19 cellular contexts compared by ENCODE assay signal in genomic region chr10:74006269-74006668, GRCh38.
"Had no signal": no experiment of that assay in that cellular context is flagged by ENCODE, and none has a peak within 500 bp of the region (broad histone marks: within the 10 kb centered on the region; RNA-seq: fewer than 3 reads in every experiment).

No MANE protein-coding gene starts in this region.

- DNase-seq: activated CD4-positive, alpha-beta T cell treated with anti-CD3 and anti-CD28 coated beads for 36 hours; activated CD8-positive, alpha-beta memory T cell treated with anti-CD3 and anti-CD28 coated beads, Interleukin-2, amount 50 U/mL, for 48 hours; activated CD8-positive, alpha-beta T cell treated with anti-CD3 and anti-CD28 coated beads, Interleukin-2, amount 10 ng/mL, durations not matched to agents 7 days and 5 days; activated naive CD8-positive, alpha-beta T cell treated with anti-CD3 and anti-CD28 coated beads, Interleukin-2, amount 10 ng/mL, durations not matched to agents 7 days and 5 days; brain microvascular endothelial cell; effector memory CD4-positive, alpha-beta T cell; foreskin melanocyte; heart right ventricle; left cardiac atrium; mucosa of descending colon; naive thymus-derived CD4-positive, alpha-beta T cell; retina; small intestine; stimulated activated CD4-positive, alpha-beta T cell treated with anti-CD3 and anti-CD28 coated beads, Interleukin-4, amount 100 ng/mL, for 4 hours; stimulated activated CD8-positive, alpha-beta memory T cell treated with anti-CD3 and anti-CD28 coated beads, Interleukin-4, amount 100 ng/mL, for 48 hours; stimulated activated naive CD4-positive, alpha-beta T cell treated with Interleukin-2 at 50 U/mL for 16 hours; T-helper 17 cell; WERI-Rb-1 had no signal

- H3K27ac Mint-ChIP-seq: activated CD4-positive, alpha-beta T cell treated with anti-CD3 and anti-CD28 coated beads for 36 hours; activated CD8-positive, alpha-beta T cell treated with anti-CD3 and anti-CD28 coated beads, Interleukin-2, amount 10 ng/mL, durations not matched to agents 7 days and 5 days; activated naive CD8-positive, alpha-beta T cell treated with anti-CD3 and anti-CD28 coated beads, Interleukin-2, amount 10 ng/mL, durations not matched to agents 7 days and 5 days; naive thymus-derived CD4-positive, alpha-beta T cell; T-helper 17 cell; type B pancreatic cell had no signal

- H3K4me3 Mint-ChIP-seq: activated CD4-positive, alpha-beta T cell treated with anti-CD3 and anti-CD28 coated beads for 36 hours; activated CD8-positive, alpha-beta T cell treated with anti-CD3 and anti-CD28 coated beads, Interleukin-2, amount 10 ng/mL, durations not matched to agents 7 days and 5 days; activated naive CD8-positive, alpha-beta T cell treated with anti-CD3 and anti-CD28 coated beads, Interleukin-2, amount 10 ng/mL, durations not matched to agents 7 days and 5 days; naive thymus-derived CD4-positive, alpha-beta T cell; T-helper 17 cell; type B pancreatic cell had no signal

- ATAC-seq: activated CD4-positive, alpha-beta T cell treated with anti-CD3 and anti-CD28 coated beads for 36 hours; activated CD8-positive, alpha-beta T cell treated with anti-CD3 and anti-CD28 coated beads, Interleukin-2, amount 10 ng/mL, durations not matched to agents 7 days and 5 days; heart right ventricle; left cardiac atrium; mucosa of descending colon; naive thymus-derived CD4-positive, alpha-beta T cell; T-helper 17 cell had no signal

- H3K36me3 Mint-ChIP-seq: activated naive CD8-positive, alpha-beta T cell treated with anti-CD3 and anti-CD28 coated beads, Interleukin-2, amount 10 ng/mL, durations not matched to agents 7 days and 5 days had no signal

- H3K9me3 Mint-ChIP-seq: activated naive CD8-positive, alpha-beta T cell treated with anti-CD3 and anti-CD28 coated beads, Interleukin-2, amount 10 ng/mL, durations not matched to agents 7 days and 5 days; naive thymus-derived CD4-positive, alpha-beta T cell; type B pancreatic cell had no signal

- H3K9me3 ChIP-seq: heart right ventricle, mucosa of descending colon had no signal

- FAIRE-seq: small intestine had no signal

- H3K27me3 Mint-ChIP-seq: activated CD4-positive, alpha-beta T cell treated with anti-CD3 and anti-CD28 coated beads for 36 hours; activated naive CD8-positive, alpha-beta T cell treated with anti-CD3 and anti-CD28 coated beads, Interleukin-2, amount 10 ng/mL, durations not matched to agents 7 days and 5 days; naive thymus-derived CD4-positive, alpha-beta T cell; T-helper 17 cell; type B pancreatic cell had no signal

- H3K36me3 ChIP-seq: WERI-Rb-1 had no signal

- H3K27ac ChIP-seq: brain microvascular endothelial cell, WERI-Rb-1 had no signal

- H3K4me3 ChIP-seq: heart right ventricle, mucosa of descending colon had no signal

- H3K27me3 ChIP-seq: brain microvascular endothelial cell, heart right ventricle had no signal
